Comparison of ENCODE assay signal across 8 cellular contexts in the genomic region with DNA sequence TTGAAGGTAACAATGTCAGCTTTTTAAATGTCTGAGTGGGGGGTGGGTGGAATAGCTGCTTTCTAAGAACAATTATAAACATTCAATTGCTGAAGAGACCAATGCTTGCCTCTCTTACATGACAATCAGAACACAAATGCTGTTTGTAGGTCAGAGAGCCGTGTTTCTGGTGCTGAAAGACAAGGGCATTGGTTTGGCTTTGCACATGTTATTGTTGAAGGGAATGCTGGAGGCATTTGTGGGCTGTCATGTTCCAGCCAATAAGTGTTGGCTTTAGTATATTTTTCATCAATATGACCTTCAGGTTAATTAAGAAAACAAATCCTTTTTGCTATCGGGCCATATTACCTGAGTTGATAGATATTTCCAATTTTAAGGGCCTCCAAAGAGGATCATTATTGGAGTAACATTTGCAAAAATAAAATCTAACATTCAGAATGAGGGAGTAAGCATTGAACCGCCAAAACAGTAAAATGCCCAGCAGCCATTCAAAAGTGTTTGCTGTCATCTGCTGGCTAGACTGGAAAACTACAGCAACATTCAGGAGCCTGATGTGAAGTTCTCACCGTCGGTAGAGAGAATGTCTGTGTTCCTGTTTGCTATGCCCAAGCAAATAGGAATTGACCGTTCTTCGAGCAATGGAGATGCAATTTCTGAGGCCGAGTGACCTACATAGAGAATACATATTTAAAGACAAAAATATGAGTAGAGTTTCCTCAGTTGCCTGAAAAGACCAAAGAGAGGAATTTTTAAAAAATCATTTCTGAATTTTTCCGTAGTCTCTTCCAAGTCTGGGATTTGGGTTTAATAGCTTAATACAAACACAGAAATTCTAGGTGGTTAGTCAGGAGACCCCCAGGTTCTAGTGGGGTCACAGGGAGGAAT.
DNase-seq lines count a peak whose midpoint lies in the region; ATAC-seq, FAIRE-seq and TF ChIP-seq lines count a peak whose summit lies in the region.

No MANE protein-coding gene starts in this region.

- POLR2A ChIA-PET in Caco-2 (lab: Charles Lee) = no interaction called here

- DNase-seq in Caco-2 (peak in 1 of 2 experiments; percentile 73), GM23338 (ENCODE audit: low spot score) (peak; percentile 80), NCI-H345 treated with DMSO at 0.1 percent for 48 hours (lab: John Stamatoyannopoulos, UW; ENCODE audit: unreplicated experiment) (peak; percentile 2), activated T-cell treated with anti-CD3 and anti-CD28 coated beads for 4 hours (peak; percentile 24), frontal cortex (ENCODE audit: low spot score in 2 of 2) (peak; percentile 46 to 69), pancreas (peak in 2 of 6 donors; percentile 7 to 41), cortex of kidney (lab: John Stamatoyannopoulos, UW) (no peak)

- intact Hi-C loops in Caco-2 (cut with micrococcal nuclease; ENCODE audit: unreplicated experiment) (loop anchor here (1.0 to 5.0 kb wide), 7 partner anchors 40 to 831 kb away; no protein-coding TSS in a partner anchor), pancreas (cut with DNase I) (loop anchor here in 2 of 3 donors (10.0 kb wide), 2 partner anchors 222 to 682 kb away; no protein-coding TSS in a partner anchor)

- H3K9me2 ChIP-seq in GM23338 (ENCODE audit: insufficient read depth) = no peaks in the 10 kb centered on the region

- no peak overlapping the region for H3K27ac ChIP-seq in GM23338 (ENCODE audit: low read depth)
- peak overlapping the region in 1 of 4 donors; percentile 17 for H3K27ac ChIP-seq in pancreas

- H2AFZ ChIP-seq in GM23338 = no peak overlapping the region

- no peaks in the 10 kb centered on the region for H3K27me3 ChIP-seq in Caco-2 (replicated peaks; ENCODE audit: control insufficient read depth, insufficient read depth, low read length)
- no peaks in the 10 kb centered on the region for H3K27me3 ChIP-seq in GM23338 (ENCODE audit: insufficient read depth)
- no peaks in the 10 kb centered on the region for H3K27me3 ChIP-seq in pancreas

- FAIRE-seq in frontal cortex (lab: Jason Lieb, UNC) (no peak), pancreas (lab: Jason Lieb, UNC) (no peak)

- TF ChIP-seq CTCF in Caco-2 (IDR thresholded peaks at IDR 0.05; ENCODE audit: insufficient read depth in 1 of 2, low read depth in 1 of 2, low read length in 1 of 2, severe bottlenecking in 1 of 2, unreplicated experiment in 1 of 2) = peak; percentile 96 to 99
- TF ChIP-seq CTCF in GM23338 (conservative IDR thresholded peaks at IDR 0.05; ENCODE audit: low read depth in 2 of 2) = peak; percentile 86 to 93
- TF ChIP-seq CTCF in pancreas (IDR thresholded peaks at IDR 0.05) = peak; percentile 33 to 74 (median 58)

- ATAC-seq in GM23338 = peak; percentile 84
- peak; percentile 73 to 89 (median 86) for ATAC-seq in pancreas
- no peak for ATAC-seq in GM21619 (IDR thresholded peaks at IDR 0.05; ENCODE audit: unreplicated experiment)

- peaks cover 13% of the 10 kb centered on the region for H3K4me1 Mint-ChIP-seq in Caco-2 (ENCODE audit: low read depth, unreplicated experiment)
- peaks cover 24% of the 10 kb centered on the region; the same call in 2 of the 3 replicates for H3K4me1 Mint-ChIP-seq in GM23338

- no peaks in the 10 kb centered on the region for H3F3A ChIP-seq in GM23338 (replicated peaks; ENCODE audit: low read depth)

- no TSS peak for BruUV-seq in Caco-2 (replicated peaks; lab: Mats Ljungman, UMichigan)

- H3K9me3 ChIP-seq in Caco-2 (no peaks in the 10 kb centered on the region), pancreas (no peaks in the 10 kb centered on the region)

- H3K27ac Mint-ChIP-seq in Caco-2 (ENCODE audit: unreplicated experiment) = no peak overlapping the region
- no peak overlapping the region for H3K27ac Mint-ChIP-seq in GM23338

- H3K4me1 ChIP-seq in Caco-2 = peaks cover 17% of the 10 kb centered on the region
- H3K4me1 ChIP-seq in GM23338 (ENCODE audit: insufficient read depth) = peaks cover 17% of the 10 kb centered on the region
- peaks cover 0 to 7% (median 0%) of the 10 kb centered on the region in 3 donors for H3K4me1 ChIP-seq in pancreas

- H4K20me1 ChIP-seq in GM23338 (replicated peaks; ENCODE audit: insufficient read depth) = no peaks in the 10 kb centered on the region

- 12 to 13% methylated on average over 9 of the region's 9 CpGs for WGBS in pancreas, 2 donors

- no peaks in the 10 kb centered on the region for H3K79me2 ChIP-seq in GM23338 (replicated peaks; ENCODE audit: insufficient read depth)

- CTCF ChIA-PET in Caco-2 (lab: Charles Lee) = interaction anchor here (0.6 to 2.6 kb wide), 8 partner anchors 41 to 687 kb away, joined by 3 to 15 read pairs (median 4); no protein-coding TSS in a partner anchor

- H3K4me3 Mint-ChIP-seq in Caco-2 (ENCODE audit: unreplicated experiment) = no peak overlapping the region
- no peak overlapping the region for H3K4me3 Mint-ChIP-seq in GM23338

- H3K4me3 ChIP-seq in Caco-2 (ENCODE audit: low read depth, low read length) (no peak overlapping the region), GM23338 (peak overlapping the region; percentile 20; the same call in 1 of the 2 replicates), pancreas (no peak overlapping the region)

- H3K9me3 Mint-ChIP-seq in Caco-2 (ENCODE audit: unreplicated experiment) (peaks cover 9% of the 10 kb centered on the region), GM23338 (no peaks in the 10 kb centered on the region)

- H3K36me3 Mint-ChIP-seq in Caco-2 (ENCODE audit: insufficient read depth, unreplicated experiment) = no peaks in the 10 kb centered on the region
- H3K36me3 Mint-ChIP-seq in GM23338 (ENCODE audit: low read depth) = no peaks in the 10 kb centered on the region

- no peaks in the 10 kb centered on the region for H3K27me3 Mint-ChIP-seq in Caco-2 (ENCODE audit: insufficient read depth, unreplicated experiment)
- peaks cover 8% of the 10 kb centered on the region for H3K27me3 Mint-ChIP-seq in GM23338 (ENCODE audit: insufficient read depth, low read depth, poor library complexity)

- peak overlapping the region; percentile 45 for H3K4me2 ChIP-seq in GM23338

- H3K36me3 ChIP-seq in Caco-2 (ENCODE audit: control insufficient read depth, insufficient read depth, low read length) = no peaks in the 10 kb centered on the region
- H3K36me3 ChIP-seq in GM23338 (ENCODE audit: insufficient read depth) = no peaks in the 10 kb centered on the region
- no peaks in the 10 kb centered on the region for H3K36me3 ChIP-seq in pancreas

TF ChIP-seq in GM23338, 12 proteins besides CTCF, POLR2A, EP300 and RAD21:
- TF ChIP-seq NANOG (IDR thresholded peaks at IDR 0.05; ENCODE audit: borderline replicate concordance) = peak; percentile 42; the same call in 1 of the 2 replicates
- TF ChIP-seq ZNF331 (CRISPR knock-in tag; IDR thresholded peaks at IDR 0.05; ENCODE audit: low read depth) = no peak
- no peak for TF ChIP-seq STAT1 (IDR thresholded peaks at IDR 0.05; ENCODE audit: unreplicated experiment)
TF ChIP-seq in GM23338: peak in this region for 1.
